8 cellular contexts compared by ENCODE assay signal in the genomic region with DNA sequence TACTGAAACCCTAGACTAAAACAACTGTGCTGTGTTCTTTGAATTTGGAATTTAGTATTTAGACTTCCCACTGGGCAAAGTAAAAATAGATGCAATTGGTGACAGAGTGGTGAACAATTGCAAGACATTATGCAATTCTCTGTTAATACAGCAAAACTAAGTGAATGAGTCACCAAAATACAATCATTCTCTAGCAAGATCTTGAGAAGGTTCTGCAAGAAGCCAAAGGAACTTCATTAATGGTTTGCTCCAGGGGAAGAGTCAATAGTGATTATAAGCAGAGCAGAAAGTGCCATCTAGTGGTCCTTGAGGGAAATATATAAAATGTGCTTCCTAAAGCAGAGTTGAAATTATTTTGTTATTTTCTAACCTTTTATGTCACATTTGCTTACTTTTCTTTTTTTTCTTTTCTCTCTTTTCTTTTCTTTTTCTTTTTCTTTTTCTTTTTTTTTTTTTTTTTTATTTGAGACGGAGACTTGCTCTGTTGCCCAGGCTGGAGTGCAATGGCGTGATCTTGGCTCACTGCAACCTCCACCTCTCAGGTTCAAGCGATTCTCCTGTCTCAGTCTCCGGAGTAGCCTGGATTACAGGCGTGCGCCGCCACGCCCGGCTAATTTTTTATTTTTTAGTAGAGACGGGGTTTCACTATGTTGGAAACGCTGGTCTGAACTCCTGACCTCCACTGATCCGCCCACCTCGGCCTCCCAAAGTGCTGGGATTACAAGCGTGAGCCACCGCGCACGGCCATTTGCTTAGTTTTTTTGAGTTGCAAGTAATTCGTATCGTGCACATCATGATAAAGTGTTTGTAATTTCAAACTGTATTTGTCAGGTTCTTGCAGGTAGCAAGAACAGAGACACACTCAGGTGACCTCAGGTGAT.
A peak's percentile ranks its signal among the peaks of the same experiment; 100 is the strongest.
DNase-seq lines count a peak whose midpoint lies in the region; ATAC-seq and TF ChIP-seq lines count a peak whose summit lies in the region.

No MANE protein-coding gene starts in this region.

- H2BK15ac ChIP-seq in IMR-90 (ENCODE audit: low read depth, low read length), result no peak overlapping the region

- dilution Hi-C loops in IMR-90 (cut with HindIII; ENCODE audit: low sequenced_read_pairs, unreplicated experiment), result no loop called here

- H2AK5ac ChIP-seq in IMR-90 (ENCODE audit: low read depth, low read length), result no peak overlapping the region

- H3F3A ChIP-seq in PC-3 (ENCODE audit: low read length, unreplicated experiment), result no peaks in the 10 kb centered on the region

- H2AFZ ChIP-seq in IMR-90 (replicated peaks; ENCODE audit: low read length, poor library complexity), result no peak overlapping the region
- H2AFZ ChIP-seq in PC-3 (ENCODE audit: low read length), result peak overlapping the region; percentile 56; the same call in 1 of the 2 replicates

- no peak for DNase-seq in activated CD4-positive, CD25-positive, alpha-beta regulatory T cell treated with anti-CD3 and anti-CD28 coated beads, Interleukin-2, amount 50 U/mL, for 72 hours
- peak; percentile 95 for DNase-seq in IMR-90
- DNase-seq in PC-3, result peak; percentile 96
- no peak for DNase-seq in colonic mucosa
- DNase-seq in lung microvascular endothelial cell (ENCODE audit: low read depth in 2 of 2), result peak; percentile 67 to 88
- no peak for DNase-seq in NK-92 treated with Interleukin-12 subunit alpha and Interleukin-12 subunit beta, amount 100 ng/mL, for 24 hours (lab: John Stamatoyannopoulos, UW)

- peak; percentile 86 for TF ChIP-seq RAD21 in IMR-90 (IDR thresholded peaks at IDR 0.05; ENCODE audit: low read length)

- H3K18ac ChIP-seq in IMR-90 (ENCODE audit: low read depth, low read length), result no peak overlapping the region

- H3K27me3 ChIP-seq in IMR-90 (ENCODE audit: control insufficient read depth, insufficient read depth, low read length) (peaks cover 3% of the 10 kb centered on the region; the same call in 1 of the 2 replicates), PC-3 (ENCODE audit: low read length) (no peaks in the 10 kb centered on the region), colonic mucosa (no peaks in the 10 kb centered on the region)

- H3K79me1 ChIP-seq in IMR-90 (ENCODE audit: low read depth in 1 of 2, low read length in 2 of 2), result no peaks in the 10 kb centered on the region

- H2BK120ac ChIP-seq in IMR-90 (ENCODE audit: low read depth, low read length), result no peak overlapping the region

- no peaks in the 10 kb centered on the region for H3K79me2 ChIP-seq in PC-3 (ENCODE audit: low read length)

- no peak overlapping the region for H3K23ac ChIP-seq in IMR-90 (ENCODE audit: low read depth, low read length)

- in situ Hi-C loops in IMR-90 (cut with MboI; ENCODE audit: low sequenced_read_pairs), result loop anchor here (10.0 kb wide), 1 partner anchor 375 kb away; no protein-coding TSS in a partner anchor

- no peaks in the 10 kb centered on the region for H3K9me3 ChIP-seq in IMR-90 (ENCODE audit: control insufficient read depth, insufficient read depth, low read length)
- H3K9me3 ChIP-seq in PC-3 (ENCODE audit: low read length), result no peaks in the 10 kb centered on the region
- H3K9me3 ChIP-seq in colonic mucosa, result no peaks in the 10 kb centered on the region

- H2BK5ac ChIP-seq in IMR-90 (ENCODE audit: low read depth, low read length, poor library complexity, severe bottlenecking), result no peak overlapping the region

- no peak overlapping the region for H3K27ac ChIP-seq in IMR-90 (ENCODE audit: insufficient read depth, low read length)
- peak overlapping the region; percentile 38 for H3K27ac ChIP-seq in PC-3 (ENCODE audit: low read length)
- no peak overlapping the region for H3K27ac ChIP-seq in colonic mucosa

- H3K4me3 ChIP-seq in IMR-90 (ENCODE audit: insufficient read depth, low read depth, low read length) (no peak overlapping the region), PC-3 (ENCODE audit: low read length) (peak overlapping the region; percentile 45; the same call in 1 of the 2 replicates), colonic mucosa (no peak overlapping the region)

- BruUV-seq in IMR-90 (replicated peaks; lab: Mats Ljungman, UMichigan), result no TSS peak
- no TSS peak for BruUV-seq in PC-3 (replicated peaks; lab: Mats Ljungman, UMichigan)

- no peak overlapping the region for H2BK20ac ChIP-seq in IMR-90 (ENCODE audit: low read depth, low read length)

- no peak overlapping the region for H3K9ac ChIP-seq in IMR-90 (ENCODE audit: low read depth, low read length)
- H3K9ac ChIP-seq in PC-3 (ENCODE audit: low read length), result 0 out of 2 replicates have a peak overlapping the region, but pooled peaks have one; percentile 5
- H3K9ac ChIP-seq in colonic mucosa (ENCODE audit: low read depth in 2 of 2, low read length in 2 of 2), result no peak overlapping the region

- no peaks in the 10 kb centered on the region for H3K4me1 ChIP-seq in IMR-90 (ENCODE audit: control insufficient read depth, insufficient read depth, low read length)
- H3K4me1 ChIP-seq in PC-3 (ENCODE audit: insufficient read depth, low read length), result peaks cover 6% of the 10 kb centered on the region
- no peaks in the 10 kb centered on the region for H3K4me1 ChIP-seq in colonic mucosa

- POLR2A ChIA-PET in IMR-90 (lab: Charles Lee; ENCODE audit: unreplicated experiment) (no interaction called here), PC-3 (lab: Charles Lee; ENCODE audit: unreplicated experiment) (no interaction called here)

- H4K20me1 ChIP-seq in IMR-90 (ENCODE audit: insufficient read depth, low read length) (no peaks in the 10 kb centered on the region), PC-3 (ENCODE audit: low read length) (no peaks in the 10 kb centered on the region)

- H3K4ac ChIP-seq in IMR-90 (ENCODE audit: low read depth, low read length), result no peak overlapping the region

- intact Hi-C loops in IMR-90 (cut with micrococcal nuclease), result loop anchor here (1.0 to 10.0 kb wide), 5 partner anchors 74 to 765 kb away; no protein-coding TSS in a partner anchor
- intact Hi-C loops in PC-3 (cut with micrococcal nuclease), result loop anchor here (1.0 to 5.0 kb wide), 7 partner anchors 74 to 476 kb away; partner anchors contain the start of genes ANKRD13C and LRRC40
- intact Hi-C loops in colonic mucosa (cut with DNase I), result loop anchor here (5.0 kb wide), 2 partner anchors 73 to 378 kb away; no protein-coding TSS in a partner anchor

- TF ChIP-seq CTCF in IMR-90 (conservative IDR thresholded peaks at IDR 0.05; ENCODE audit: low read depth, low read length) (peak; percentile 83), PC-3 (conservative IDR thresholded peaks at IDR 0.05; ENCODE audit: low read depth, low read length) (peak; percentile 83), colonic mucosa (IDR thresholded peaks at IDR 0.05) (peak; percentile 65)

- H4K8ac ChIP-seq in IMR-90 (ENCODE audit: low read depth in 2 of 2, low read length in 2 of 2), result no peak overlapping the region

- H3K4me2 ChIP-seq in IMR-90 (ENCODE audit: low read depth, low read length) (no peak overlapping the region), PC-3 (ENCODE audit: low read length) (peak overlapping the region; percentile 54)

- H3K36me3 ChIP-seq in IMR-90 (ENCODE audit: control insufficient read depth, insufficient read depth, low read length) (no peaks in the 10 kb centered on the region), PC-3 (ENCODE audit: low read depth, low read length) (no peaks in the 10 kb centered on the region), colonic mucosa (no peaks in the 10 kb centered on the region)

- 64% methylated on average over 5 of the region's 19 CpGs; no CpG with 5 or more reads in 1 of the 2 experiments for WGBS in IMR-90 (ENCODE audit: extremely low coverage in 2 of 2, insufficient read length in 1 of 2), 2 experiments

- no peak overlapping the region for H4K5ac ChIP-seq in IMR-90 (ENCODE audit: low read depth, low read length)

- no peak overlapping the region for H3K56ac ChIP-seq in IMR-90 (ENCODE audit: extremely low read depth, insufficient read depth, low read length)

- no peak overlapping the region for H2AK9ac ChIP-seq in IMR-90 (replicated peaks; ENCODE audit: low read depth, low read length, poor library complexity)

- no peak for TF ChIP-seq POLR2A in IMR-90 (IDR thresholded peaks at IDR 0.05; ENCODE audit: low read depth, low read length)

- H3K9me1 ChIP-seq in IMR-90 (ENCODE audit: insufficient read depth, low read length), result no peaks in the 10 kb centered on the region

- H3K14ac ChIP-seq in IMR-90 (replicated peaks; ENCODE audit: low read depth, low read length), result no peak overlapping the region

- ATAC-seq in activated CD4-positive, CD25-positive, alpha-beta regulatory T cell treated with anti-CD3 and anti-CD28 coated beads, Interleukin-2, amount 50 U/mL, for 24 hours, result peak; percentile 75 to 76
- ATAC-seq in GM21717 (IDR thresholded peaks at IDR 0.05; ENCODE audit: unreplicated experiment) (peak; percentile 84), IMR-90 (ENCODE audit: low read depth) (peak; percentile 93), PC-3 (peak; percentile 91)

- no peaks in the 10 kb centered on the region for H3K9me2 ChIP-seq in PC-3 (replicated peaks; ENCODE audit: low read length)

- CTCF ChIA-PET in IMR-90 (lab: Yijun Ruan, JAX) (no interaction called here), PC-3 (lab: Charles Lee) (no interaction called here)

- H4K91ac ChIP-seq in IMR-90 (ENCODE audit: insufficient read depth, low read depth, low read length), result no peak overlapping the region

TF ChIP-seq in IMR-90, 13 proteins besides CTCF, POLR2A, EP300 and RAD21 (continues in another document):
- TF ChIP-seq MXI1 (IDR thresholded peaks at IDR 0.05; ENCODE audit: borderline replicate concordance, low read depth, low read length), result no peak
- TF ChIP-seq MAZ (IDR thresholded peaks at IDR 0.05; ENCODE audit: borderline replicate concordance, low read depth, low read length), result no peak
- TF ChIP-seq CHD1 (IDR thresholded peaks at IDR 0.05; ENCODE audit: low read depth, low read length), result no peak
- TF ChIP-seq FOS (IDR thresholded peaks at IDR 0.05; ENCODE audit: low read depth, low read length), result peak; percentile 89
- no peak for TF ChIP-seq ELK1 (IDR thresholded peaks at IDR 0.05; ENCODE audit: borderline replicate concordance, low read depth, low read length)
- TF ChIP-seq RFX5 (IDR thresholded peaks at IDR 0.05; ENCODE audit: low read depth, low read length), result no peak
- TF ChIP-seq RCOR1 (IDR thresholded peaks at IDR 0.05; ENCODE audit: insufficient replicate concordance, low read length), result no peak
- peak; percentile 98 for TF ChIP-seq CEBPB (IDR thresholded peaks at IDR 0.05; ENCODE audit: low read depth, low read length)
- no peak for TF ChIP-seq MAFK (IDR thresholded peaks at IDR 0.05; ENCODE audit: low read depth, low read length)

Comparison
In these comparisons a context has a peak if more than half of its experiments do, and no peak if none do; other contexts are left out.
1. DNase-seq: peak in IMR-90 (single experiment), PC-3 (single experiment) and lung microvascular endothelial cell (2 of 2); none in activated CD4-positive, CD25-positive, alpha-beta regulatory T cell treated with anti-CD3 and anti-CD28 coated beads, Interleukin-2, amount 50 U/mL, for 72 hours (single experiment), colonic mucosa (single experiment) and NK-92 treated with Interleukin-12 subunit alpha and Interleukin-12 subunit beta, amount 100 ng/mL, for 24 hours (single experiment).
2. Peak in every context shown above with its lines, with median percentiles within 50 percentile points of each other: ATAC-seq and CTCF ChIP-seq.